17 cellular contexts compared by ENCODE assay signal in the genomic region with DNA sequence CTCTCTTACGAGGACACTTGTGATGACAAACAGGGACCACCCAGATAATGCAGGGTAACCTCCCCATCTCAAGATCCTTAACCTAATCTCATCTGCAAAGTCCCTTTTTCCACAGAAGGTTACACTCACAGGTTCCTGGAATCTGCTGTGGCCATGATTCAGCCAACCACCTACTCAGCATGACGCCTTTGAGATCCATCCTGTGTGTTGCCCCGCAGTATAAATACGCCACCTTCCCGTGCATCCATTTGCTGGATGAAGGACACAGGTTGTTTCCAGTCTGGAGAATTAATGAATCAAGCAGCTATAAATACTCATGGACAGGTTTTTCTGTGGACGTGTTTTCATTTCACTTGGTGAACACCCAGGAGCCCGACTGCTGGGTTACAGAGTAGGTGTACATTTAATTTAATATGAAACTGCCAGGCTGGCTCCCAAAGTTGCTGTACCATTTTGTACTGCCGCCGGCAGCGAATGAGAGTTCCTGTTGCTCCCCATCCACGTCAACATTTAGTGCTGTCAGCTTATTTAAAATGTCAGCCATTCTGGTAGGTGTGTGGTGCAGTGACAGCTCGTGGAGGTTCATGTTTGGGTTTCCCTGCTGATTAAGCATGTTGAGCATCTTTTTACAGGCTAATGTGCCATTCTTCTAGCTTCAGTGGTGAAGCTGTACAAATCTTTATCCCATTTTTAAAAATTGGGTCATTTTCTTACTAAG. TPM values are rescaled to one million over a fixed set of nuclear protein-coding genes. Genes with fewer than 3 reads are reported as not detected.
A peak's percentile ranks its signal among the peaks of the same experiment; 100 is the strongest.
DNase-seq lines count a peak whose midpoint lies in the region; ATAC-seq, FAIRE-seq and TF ChIP-seq lines count a peak whose summit lies in the region.
"Had no signal": no experiment of that assay in that cellular context is flagged by ENCODE, and none has a peak within 500 bp of the region (broad histone marks: within the 10 kb centered on the region; RNA-seq: fewer than 3 reads in every experiment).

No MANE protein-coding gene starts in this region.

- no peaks in the 10 kb centered on the region for H3K36me3 ChIP-seq in mucosa of descending colon (ENCODE audit: low read depth)
- H3K36me3 ChIP-seq: brain microvascular endothelial cell, thyroid gland had no signal

- FAIRE-seq in frontal cortex (lab: Jason Lieb, UNC), result no peak

- no peaks in the 10 kb centered on the region for H3K27me3 Mint-ChIP-seq in T-helper 1 cell treated with Interleukin-12 subunit alpha and Interleukin-12 subunit beta and Interleukin-4 antibody, amounts not matched to agents 30 μg/mL and 1 μg/mL, for 36 hours (ENCODE audit: low read depth)
- H3K27me3 Mint-ChIP-seq in CD14-positive monocyte (ENCODE audit: low read depth in 3 of 3) (peaks cover 0 to 2% (median 0%) of the 10 kb centered on the region in 3 donors), natural killer cell (ENCODE audit: low read depth in 2 of 2) (no peaks in the 10 kb centered on the region)
- H3K27me3 Mint-ChIP-seq in activated T-cell treated with anti-CD3 and anti-CD28 coated beads, Interleukin-2, amount 50 U/mL, for 72 hours (ENCODE audit: low read depth), result no peaks in the 10 kb centered on the region

- TF ChIP-seq CTCF in CD14-positive monocyte (IDR thresholded peaks at IDR 0.05) (no peak), natural killer cell (IDR thresholded peaks at IDR 0.05) (no peak), mucosa of descending colon (IDR thresholded peaks at IDR 0.05) (no peak)

- intact Hi-C loops in CD14-positive monocyte (cut with micrococcal nuclease), result loop anchor here in 1 of 2 donors (2.0 kb wide), 1 partner anchor 15 kb away; no protein-coding TSS in a partner anchor
- intact Hi-C loops in natural killer cell (cut with micrococcal nuclease), result no loop called here
- intact Hi-C loops in mucosa of descending colon (cut with DNase I, micrococcal nuclease), result no loop called here

- H3K4me1 Mint-ChIP-seq in T-helper 1 cell treated with Interleukin-12 subunit alpha and Interleukin-12 subunit beta and Interleukin-4 antibody, amounts not matched to agents 30 μg/mL and 1 μg/mL, for 36 hours (ENCODE audit: low read depth), result peaks cover 44% of the 10 kb centered on the region
- H3K4me1 Mint-ChIP-seq in CD14-positive monocyte (peaks cover 98% of the 10 kb centered on the region), natural killer cell (peaks cover 56 to 78% of the 10 kb centered on the region in 2 donors)
- peaks cover 88% of the 10 kb centered on the region for H3K4me1 Mint-ChIP-seq in activated T-cell treated with anti-CD3 and anti-CD28 coated beads, Interleukin-2, amount 50 U/mL, for 72 hours (ENCODE audit: low read depth)

- H3K9me3 ChIP-seq in mucosa of descending colon, result no peaks in the 10 kb centered on the region
- H3K9me3 ChIP-seq: thyroid gland had no signal

- H3K9me3 Mint-ChIP-seq in T-helper 1 cell treated with Interleukin-12 subunit alpha and Interleukin-12 subunit beta and Interleukin-4 antibody, amounts not matched to agents 30 μg/mL and 1 μg/mL, for 36 hours, result no peaks in the 10 kb centered on the region
- no peaks in the 10 kb centered on the region for H3K9me3 Mint-ChIP-seq in CD14-positive monocyte
- H3K9me3 Mint-ChIP-seq in activated T-cell treated with anti-CD3 and anti-CD28 coated beads, Interleukin-2, amount 50 U/mL, for 72 hours, result no peaks in the 10 kb centered on the region
- H3K9me3 Mint-ChIP-seq in natural killer cell, result no peaks in the 10 kb centered on the region

- H3K36me3 Mint-ChIP-seq in T-helper 1 cell treated with Interleukin-12 subunit alpha and Interleukin-12 subunit beta and Interleukin-4 antibody, amounts not matched to agents 30 μg/mL and 1 μg/mL, for 36 hours (ENCODE audit: low read depth), result peaks cover 5% of the 10 kb centered on the region
- H3K36me3 Mint-ChIP-seq in CD14-positive monocyte, result peaks cover 14 to 21% of the 10 kb centered on the region in 2 donors
- no peaks in the 10 kb centered on the region for H3K36me3 Mint-ChIP-seq in activated T-cell treated with anti-CD3 and anti-CD28 coated beads, Interleukin-2, amount 50 U/mL, for 72 hours (ENCODE audit: insufficient read depth in 2 of 2)
- no peaks in the 10 kb centered on the region for H3K36me3 Mint-ChIP-seq in natural killer cell

- DNase-seq in T-helper 1 cell, result no peak
- no peak for DNase-seq in CD14-positive monocyte (ENCODE audit: low spot score)
- peak; percentile 37 to 40 for DNase-seq in activated T-cell treated with anti-CD3 and anti-CD28 coated beads, Interleukin-2, amount 50 U/mL, for 72 hours
- DNase-seq in natural killer cell, result no peak
- no peak for DNase-seq in frontal cortex (ENCODE audit: low spot score in 2 of 2)
- DNase-seq in mucosa of descending colon, result no peak
- DNase-seq: activated gamma-delta T cell; brain microvascular endothelial cell; DND-41; effector CD4-positive, alpha-beta T cell; Kasumi-1; NCI-H1417 treated with DMSO at 0.1 percent for 48 hours; NK-92 treated with Interleukin-12 subunit alpha and Interleukin-12 subunit beta, amount 100 ng/mL, for 24 hours; thyroid gland had no signal

- H3K27ac Mint-ChIP-seq in T-helper 1 cell treated with Interleukin-12 subunit alpha and Interleukin-12 subunit beta and Interleukin-4 antibody, amounts not matched to agents 30 μg/mL and 1 μg/mL, for 36 hours, result peak overlapping the region; percentile 58
- H3K27ac Mint-ChIP-seq in CD14-positive monocyte (peak overlapping the region; percentile 58 to 99 (median 99)), natural killer cell (peak overlapping the region; percentile 74 to 99)
- H3K27ac Mint-ChIP-seq in activated T-cell treated with anti-CD3 and anti-CD28 coated beads, Interleukin-2, amount 50 U/mL, for 72 hours, result peak overlapping the region; percentile 80

- H3K4me3 Mint-ChIP-seq in T-helper 1 cell treated with Interleukin-12 subunit alpha and Interleukin-12 subunit beta and Interleukin-4 antibody, amounts not matched to agents 30 μg/mL and 1 μg/mL, for 36 hours, result no peak overlapping the region
- H3K4me3 Mint-ChIP-seq in CD14-positive monocyte (no peak overlapping the region), natural killer cell (peak overlapping the region; percentile 22)
- H3K4me3 Mint-ChIP-seq in activated T-cell treated with anti-CD3 and anti-CD28 coated beads, Interleukin-2, amount 50 U/mL, for 72 hours, result peak overlapping the region; percentile 55 to 67

- H3K4me3 ChIP-seq in mucosa of descending colon, result no peak overlapping the region
- H3K4me3 ChIP-seq: thyroid gland had no signal

- ATAC-seq in activated T-cell treated with anti-CD3 and anti-CD28 coated beads, Interleukin-2, amount 50 U/mL, for 72 hours (replicated peaks in 1 of 2), result peak; percentile 48 to 51
- ATAC-seq in natural killer cell (no peak), HG03565 (IDR thresholded peaks at IDR 0.05; ENCODE audit: unreplicated experiment) (no peak), mucosa of descending colon (no peak)
- ATAC-seq: Right ventricle myocardium inferior had no signal

- H3K4me1 ChIP-seq in mucosa of descending colon (ENCODE audit: low read depth), result peaks cover 58% of the 10 kb centered on the region

RNA-seq across cellular contexts. Expression of a gene that starts 40.2 kb away (rescaled TPM):
- 10 to 100 TPM; 12.2 to 12.6 TPM for polyA plus RNA-seq in CD14-positive monocyte
- 10 to 100 TPM; 25.9 to 32.3 TPM for total RNA-seq in activated T-cell treated with anti-CD3 and anti-CD28 coated beads, Interleukin-2, amount 50 U/mL, for 72 hours
- total RNA-seq in natural killer cell (10 to 100 TPM; 61.1 to 64.3 (median 63.8) TPM), frontal cortex (7.7 TPM), mucosa of descending colon (10 to 100 TPM; 17.8 to 21.6 (median 18.9) TPM)

RNA-seq across cellular contexts. Expression of a gene that starts 43.7 kb away (rescaled TPM):
- not detected for polyA plus RNA-seq in CD14-positive monocyte
- total RNA-seq in activated T-cell treated with anti-CD3 and anti-CD28 coated beads, Interleukin-2, amount 50 U/mL, for 72 hours, result 10 to 100 TPM; 20.5 to 24.8 TPM
- total RNA-seq in natural killer cell, result 10 to 100 TPM; 39.7 to 53.6 (median 40.1) TPM
- total RNA-seq in frontal cortex, result 62.8 TPM
- 10 to 100 TPM; 10.2 to 20.0 (median 13.2) TPM for total RNA-seq in mucosa of descending colon

Comparison
In these comparisons a context has a peak if more than half of its experiments do, and no peak if none do; other contexts are left out.
1. H3K4me3 Mint-ChIP-seq: peak in activated T-cell treated with anti-CD3 and anti-CD28 coated beads, Interleukin-2, amount 50 U/mL, for 72 hours (2 of 2) and natural killer cell (single experiment); none in T-helper 1 cell treated with Interleukin-12 subunit alpha and Interleukin-12 subunit beta and Interleukin-4 antibody, amounts not matched to agents 30 μg/mL and 1 μg/mL, for 36 hours (single experiment) and CD14-positive monocyte (0 of 2).
2. DNase-seq: peak in activated T-cell treated with anti-CD3 and anti-CD28 coated beads, Interleukin-2, amount 50 U/mL, for 72 hours (2 of 2); none in T-helper 1 cell (0 of 5), CD14-positive monocyte (single experiment), natural killer cell (single experiment), frontal cortex (0 of 2) and mucosa of descending colon (0 of 3).
3. ATAC-seq: peak in activated T-cell treated with anti-CD3 and anti-CD28 coated beads, Interleukin-2, amount 50 U/mL, for 72 hours (2 of 2); none in natural killer cell (0 of 3), HG03565 (single experiment) and mucosa of descending colon (single experiment).
4. Peak in every context shown above with its lines, with median percentiles within 50 percentile points of each other: H3K27ac Mint-ChIP-seq.